ENCODE assay signal across 9 cellular contexts in the genomic region with DNA sequence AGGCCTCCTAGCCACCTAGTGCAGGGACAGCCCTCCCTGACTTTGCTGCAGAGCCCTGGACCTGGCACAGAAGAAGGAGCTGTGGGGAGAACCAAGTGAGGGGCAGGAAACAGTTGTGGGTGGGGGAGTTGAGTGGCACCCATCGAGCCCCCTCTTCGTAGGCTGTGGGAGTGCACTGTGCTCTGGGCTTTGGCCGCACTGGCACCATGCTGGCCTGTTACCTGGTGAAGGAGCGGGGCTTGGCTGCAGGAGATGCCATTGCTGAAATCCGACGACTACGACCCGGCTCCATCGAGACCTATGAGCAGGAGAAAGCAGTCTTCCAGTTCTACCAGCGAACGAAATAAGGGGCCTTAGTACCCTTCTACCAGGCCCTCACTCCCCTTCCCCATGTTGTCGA. TPM values are rescaled to one million over a fixed set of nuclear protein-coding genes. Genes with fewer than 3 reads are reported as not detected.
DNase-seq lines count a peak whose midpoint lies in the region; ATAC-seq and TF ChIP-seq lines count a peak whose summit lies in the region.
"Had no signal": no experiment of that assay in that cellular context is flagged by ENCODE, and none has a peak within 500 bp of the region (broad histone marks: within the 10 kb centered on the region; RNA-seq: fewer than 3 reads in every experiment).

No MANE protein-coding gene starts in this region.

- peak overlapping the region; percentile 88 for H3K4me3 ChIP-seq in adipocyte (ENCODE audit: low read length)
- H3K4me3 ChIP-seq in subcutaneous abdominal adipose tissue (ENCODE audit: low read depth in 1 of 5, low read length in 5 of 5), result peak overlapping the region; percentile 76 to 85 (median 79)

- H3K9ac ChIP-seq in adipocyte (ENCODE audit: low read length) (peak overlapping the region; percentile 82), subcutaneous abdominal adipose tissue (ENCODE audit: low read length in 5 of 5) (peak overlapping the region in 1 of 5 donors; percentile 71)

- ATAC-seq in activated T-cell treated with anti-CD3 and anti-CD28 coated beads, Interleukin-2, amount 50 U/mL, for 72 hours (replicated peaks in 1 of 2), result no peak

- H3K4me1 Mint-ChIP-seq in activated T-cell treated with anti-CD3 and anti-CD28 coated beads, Interleukin-2, amount 50 U/mL, for 72 hours (ENCODE audit: low read depth), result peaks cover 17% of the 10 kb centered on the region
- peaks cover 27 to 42% of the 10 kb centered on the region in 2 donors for H3K4me1 Mint-ChIP-seq in immature natural killer cell

- H3K27me3 Mint-ChIP-seq in activated T-cell treated with anti-CD3 and anti-CD28 coated beads, Interleukin-2, amount 50 U/mL, for 72 hours (ENCODE audit: low read depth), result no peaks in the 10 kb centered on the region
- peaks cover 0 to 2% (median 2%) of the 10 kb centered on the region in 3 donors for H3K27me3 Mint-ChIP-seq in immature natural killer cell (ENCODE audit: low read depth in 3 of 3)
- H3K27me3 Mint-ChIP-seq: stimulated activated naive CD8-positive, alpha-beta T cell treated with anti-CD3 and anti-CD28 coated beads, Interleukin-15, Interleukin-2, amounts not matched to agents 100 ng/mL and 50 ng/mL, for 24 hours had no signal

- H3K9me3 Mint-ChIP-seq in activated T-cell treated with anti-CD3 and anti-CD28 coated beads, Interleukin-2, amount 50 U/mL, for 72 hours, result no peaks in the 10 kb centered on the region
- H3K9me3 Mint-ChIP-seq in immature natural killer cell, result no peaks in the 10 kb centered on the region
- H3K9me3 Mint-ChIP-seq: stimulated activated naive CD8-positive, alpha-beta T cell treated with anti-CD3 and anti-CD28 coated beads, Interleukin-15, Interleukin-2, amounts not matched to agents 100 ng/mL and 50 ng/mL, for 24 hours had no signal

- DNase-seq in activated T-cell treated with anti-CD3 and anti-CD28 coated beads, Interleukin-2, amount 50 U/mL, for 72 hours, result no peak
- DNase-seq in activated T-cell treated with anti-CD3 and anti-CD28 coated beads for 4 hours (no peak), adipocyte (ENCODE audit: low read depth) (no peak), immature natural killer cell (no peak), GM13977 (ENCODE audit: low spot score) (no peak), DMS79 treated with DMSO at 0.1 percent for 48 hours (lab: John Stamatoyannopoulos, UW) (no peak), amygdala (lab: John Stamatoyannopoulos, UW) (no peak)

- peak overlapping the region; percentile 69 to 82 for H3K4me3 Mint-ChIP-seq in activated T-cell treated with anti-CD3 and anti-CD28 coated beads, Interleukin-2, amount 50 U/mL, for 72 hours
- H3K4me3 Mint-ChIP-seq in immature natural killer cell, result peak overlapping the region; percentile 79 to 89 (median 81)

- TF ChIP-seq CTCF in GM13977 (IDR thresholded peaks at IDR 0.05; ENCODE audit: extremely low read depth, insufficient read depth, missing control alignments), result no peak

- in situ Hi-C loops in GM13977 (cut with MboI; ENCODE audit: low pct_unique_long_range_greater_than_20kb, low sequenced_read_pairs, unreplicated experiment), result loop anchor here (25.0 kb wide), 1 partner anchor 230 kb away; no protein-coding TSS in a partner anchor

- H3K36me3 ChIP-seq in adipocyte (ENCODE audit: control insufficient read depth, insufficient read depth, low read length, severe bottlenecking) (no peaks in the 10 kb centered on the region), subcutaneous abdominal adipose tissue (ENCODE audit: control insufficient read depth in 5 of 5, insufficient read depth in 5 of 5, low read length in 5 of 5) (peaks cover 0 to 5% (median 0%) of the 10 kb centered on the region in 5 donors)

- H3K27me3 ChIP-seq in adipocyte (replicated peaks; ENCODE audit: control insufficient read depth, insufficient read depth, low read length), result no peaks in the 10 kb centered on the region
- H3K27me3 ChIP-seq in subcutaneous abdominal adipose tissue (ENCODE audit: control insufficient read depth in 5 of 5, insufficient read depth in 4 of 5, low read length in 5 of 5), result no peaks in the 10 kb centered on the region

- no peak overlapping the region for H3K27ac Mint-ChIP-seq in activated T-cell treated with anti-CD3 and anti-CD28 coated beads, Interleukin-2, amount 50 U/mL, for 72 hours
- H3K27ac Mint-ChIP-seq in immature natural killer cell, result peak overlapping the region in 2 of 6 donors; percentile 63 to 82

- H3K4me1 ChIP-seq in adipocyte (ENCODE audit: control insufficient read depth, insufficient read depth, low read length) (peaks cover 25% of the 10 kb centered on the region), subcutaneous abdominal adipose tissue (ENCODE audit: control insufficient read depth in 5 of 5, insufficient read depth in 5 of 5, low read length in 5 of 5) (peaks cover 2 to 24% (median 16%) of the 10 kb centered on the region in 5 donors)

- H3K9me3 ChIP-seq in adipocyte (ENCODE audit: control insufficient read depth, low read length), result no peaks in the 10 kb centered on the region
- no peaks in the 10 kb centered on the region for H3K9me3 ChIP-seq in subcutaneous abdominal adipose tissue (ENCODE audit: control insufficient read depth in 5 of 5, low read length in 5 of 5)

- peak overlapping the region; percentile 86 for H3K27ac ChIP-seq in subcutaneous abdominal adipose tissue (ENCODE audit: low read depth, low read length)

- H3K36me3 Mint-ChIP-seq in activated T-cell treated with anti-CD3 and anti-CD28 coated beads, Interleukin-2, amount 50 U/mL, for 72 hours (ENCODE audit: insufficient read depth in 2 of 2), result no peaks in the 10 kb centered on the region
- no peaks in the 10 kb centered on the region for H3K36me3 Mint-ChIP-seq in immature natural killer cell

RNA-seq across cellular contexts. Expression of a gene that starts 1.2 kb away (rescaled TPM):
- total RNA-seq in activated T-cell treated with anti-CD3 and anti-CD28 coated beads, Interleukin-2, amount 50 U/mL, for 72 hours, result 10 to 100 TPM; 11.5 to 14.2 TPM
- 100 to 1,000 TPM; 120 to 160 (median 122) TPM for polyA plus RNA-seq in immature natural killer cell

RNA-seq across cellular contexts. Expression of a gene that starts 20.2 kb away (rescaled TPM):
- under 1 TPM in 1 of 2 donors, not detected in 1; 0.16 TPM for total RNA-seq in activated T-cell treated with anti-CD3 and anti-CD28 coated beads, Interleukin-2, amount 50 U/mL, for 72 hours
- polyA plus RNA-seq in immature natural killer cell, result 100 to 1,000 TPM; 234 to 442 (median 407) TPM

RNA-seq across cellular contexts. Expression of a gene that starts 44.7 kb away (rescaled TPM):
- total RNA-seq in activated T-cell treated with anti-CD3 and anti-CD28 coated beads, Interleukin-2, amount 50 U/mL, for 72 hours, result under 1 TPM; 0.31 to 0.53 TPM
- 10 to 100 TPM in 1 of 3 donors, 1 to 10 TPM in 2; 4.0 to 17.1 (median 6.9) TPM for polyA plus RNA-seq in immature natural killer cell
